ENCODE assay signal across 8 cellular contexts in genomic region chr17:81241648-81242420, GRCh38. TPM values are rescaled to one million over a fixed set of nuclear protein-coding genes. Genes with fewer than 3 reads are reported as not detected.
A peak's percentile ranks its signal among the peaks of the same experiment; 100 is the strongest.
DNase-seq lines count a peak whose midpoint lies in the region; ATAC-seq, FAIRE-seq and TF ChIP-seq lines count a peak whose summit lies in the region.

No MANE protein-coding gene starts in this region.

- 47 to 57% (median 53%) methylated on average over 16 to 26 of the region's 26 CpGs for WGBS in spleen, 5 donors

- POLR2A ChIA-PET in OCI-LY7 (lab: Charles Lee), result interaction anchor here (0.7 kb wide), 1 partner anchor 17 kb away, joined by 3 read pairs; no protein-coding TSS in a partner anchor

- peak overlapping the region; percentile 82 for H3K4me2 ChIP-seq in OCI-LY7 (ENCODE audit: low read length)

- H3K4me1 ChIP-seq in OCI-LY7 (ENCODE audit: insufficient read depth, low read length, poor library complexity, severe bottlenecking), result peaks cover 49% of the 10 kb centered on the region
- H3K4me1 ChIP-seq in spleen, result peaks cover 19 to 80% (median 57%) of the 10 kb centered on the region in 6 donors

- peak overlapping the region; percentile 61 for H3K27ac ChIP-seq in OCI-LY7 (ENCODE audit: low read depth, low read length, poor library complexity, severe bottlenecking)
- no peak overlapping the region for H3K27ac ChIP-seq in spleen

- no peak for ATAC-seq in GM21447 (IDR thresholded peaks at IDR 0.05; ENCODE audit: unreplicated experiment)
- ATAC-seq in GM19023 (IDR thresholded peaks at IDR 0.05; ENCODE audit: unreplicated experiment), result no peak

- H3K79me2 ChIP-seq in OCI-LY7 (ENCODE audit: insufficient read depth, low read depth, low read length), result peaks cover 30% of the 10 kb centered on the region

- peak; percentile 74 for FAIRE-seq in GM12892 (lab: Jason Lieb, UNC)

- TF ChIP-seq POLR2A in GM12892 (IDR thresholded peaks at IDR 0.05; ENCODE audit: low read depth, low read length), result no peak; the same call in none of the 2 replicates
- TF ChIP-seq POLR2A in spleen (IDR thresholded peaks at IDR 0.05), result no peak

- DNase-seq in AG09309 (ENCODE audit: low read depth) (no peak), GM12892 (ENCODE audit: insufficient read length) (peak; percentile 73), OCI-LY7 (ENCODE audit: low spot score) (peak; percentile 89), germinal center (ENCODE audit: low spot score) (peak; percentile 77), spleen (peak; percentile 90)
- DNase-seq in activated effector memory CD4-positive, alpha-beta T cell treated with anti-CD3 and anti-CD28 coated beads, Interleukin-2, amount 50 U/mL, for 16 hours, result peak; percentile 86

- peaks cover 5% of the 10 kb centered on the region; the same call in 1 of the 2 replicates for H4K20me1 ChIP-seq in OCI-LY7 (ENCODE audit: insufficient read depth, low read length)

- H3K36me3 ChIP-seq in OCI-LY7 (ENCODE audit: insufficient read depth, low read length) (peaks cover 41% of the 10 kb centered on the region), spleen (peaks cover 0 to 41% (median under 1%) of the 10 kb centered on the region in 6 donors)

- no TSS peak for BruUV-seq in OCI-LY7 (replicated peaks; lab: Mats Ljungman, UMichigan)

- no peak overlapping the region for H2AFZ ChIP-seq in OCI-LY7 (ENCODE audit: low read length)

- H3K9me3 ChIP-seq in OCI-LY7 (ENCODE audit: low read length), result no peaks in the 10 kb centered on the region
- H3K9me3 ChIP-seq in spleen, result no peaks in the 10 kb centered on the region

- H3K9me2 ChIP-seq in OCI-LY7 (ENCODE audit: insufficient read depth, low read length), result no peaks in the 10 kb centered on the region

- CTCF ChIA-PET in OCI-LY7 (lab: Charles Lee; ENCODE audit: unreplicated experiment), result no interaction called here

- intact Hi-C loops in OCI-LY7 (cut with micrococcal nuclease; ENCODE audit: unreplicated experiment) (loop anchor here (1.0 to 2.0 kb wide), 3 partner anchors 100 to 219 kb away; no protein-coding TSS in a partner anchor), spleen (cut with DNase I; ENCODE audit: low total_unique reads) (loop anchor here (5.0 kb wide), 1 partner anchor 100 kb away; no protein-coding TSS in a partner anchor)

- H3K27me3 ChIP-seq in spleen (replicated peaks in 1 of 7), result no peaks in the 10 kb centered on the region

- H3K4me3 ChIP-seq in AG09309 (ENCODE audit: control insufficient read depth, low read depth, low read length) (no peak overlapping the region), OCI-LY7 (ENCODE audit: low read depth, low read length, poor library complexity, severe bottlenecking) (peak overlapping the region; percentile 79), spleen (no peak overlapping the region)

- TF ChIP-seq CTCF in AG09309 (IDR thresholded peaks at IDR 0.05; ENCODE audit: control insufficient read depth, insufficient read depth, low read depth, low read length, missing control alignments), result peak; percentile 78
- TF ChIP-seq CTCF in OCI-LY7 (conservative IDR thresholded peaks at IDR 0.05; ENCODE audit: low read length), result peak; percentile 95
- peak; percentile 50 to 93 (median 82) for TF ChIP-seq CTCF in spleen (IDR thresholded peaks at IDR 0.05 in 8 of 11, conservative IDR thresholded peaks at IDR 0.05 in 3 of 11)

RNA-seq across cellular contexts. Expression of gene NDUFAF8, which starts 2.7 kb away (rescaled TPM):
- polyA plus RNA-seq in GM12892 (2012; ENCODE audit: missing spikeins), result 156 TPM
- 129 and 161 TPM in 2 replicates for total RNA-seq in OCI-LY7 (2014; rRNA removed; shearing (Covaris generic))
- 151 and 165 TPM in 2 replicates for total RNA-seq in OCI-LY7 (2022)
- 10 to 100 TPM; 22.0 to 49.3 (median 34.3) TPM for total RNA-seq in spleen
- polyA plus RNA-seq in spleen, result 10 to 100 TPM; 54.9 to 57.6 (median 56.7) TPM

RNA-seq across cellular contexts. Expression of gene TEPSIN, which starts 3.0 kb away (rescaled TPM):
- 9.7 TPM for polyA plus RNA-seq in GM12892 (2012; ENCODE audit: missing spikeins)
- total RNA-seq in OCI-LY7 (2014; rRNA removed; shearing (Covaris generic)), result 29.7 and 46.4 TPM in 2 replicates
- total RNA-seq in OCI-LY7 (2022) (75.3 and 78.9 TPM in 2 replicates), spleen (10 to 100 TPM; 62.3 to 88.8 (median 72.3) TPM)
- polyA plus RNA-seq in spleen, result 10 to 100 TPM; 36.9 to 76.3 (median 57.9) TPM

RNA-seq across cellular contexts. Expression of gene CEP131, which starts 19.1 kb away (rescaled TPM):
- 4.8 TPM for polyA plus RNA-seq in GM12892 (2012; ENCODE audit: missing spikeins)
- total RNA-seq in OCI-LY7 (2014; rRNA removed; shearing (Covaris generic)), result 32.9 and 35.0 TPM in 2 replicates
- total RNA-seq in OCI-LY7 (2022) (36.0 and 38.6 TPM in 2 replicates), spleen (10 to 100 TPM in 6 of 7 donors, 1 to 10 TPM in 1; 8.5 to 17.9 (median 12.0) TPM)
- polyA plus RNA-seq in spleen, result 10 to 100 TPM; 10.3 to 26.7 (median 20.5) TPM

RNA-seq across cellular contexts. Expression of gene SLC38A10, which starts 53.3 kb away (rescaled TPM):
- polyA plus RNA-seq in GM12892 (2012; ENCODE audit: missing spikeins), result 20.1 TPM
- 50.5 and 56.0 TPM in 2 replicates for total RNA-seq in OCI-LY7 (2014; rRNA removed; shearing (Covaris generic))
- 147 and 150 TPM in 2 replicates for total RNA-seq in OCI-LY7 (2022)
- 100 to 1,000 TPM in 1 of 7 donors, 10 to 100 TPM in 6; 82.8 to 112 (median 95.0) TPM for total RNA-seq in spleen
- 10 to 100 TPM; 54.9 to 85.1 (median 71.4) TPM for polyA plus RNA-seq in spleen
